Comparison of ENCODE assay signal across 1 cellular context in the genomic region with DNA sequence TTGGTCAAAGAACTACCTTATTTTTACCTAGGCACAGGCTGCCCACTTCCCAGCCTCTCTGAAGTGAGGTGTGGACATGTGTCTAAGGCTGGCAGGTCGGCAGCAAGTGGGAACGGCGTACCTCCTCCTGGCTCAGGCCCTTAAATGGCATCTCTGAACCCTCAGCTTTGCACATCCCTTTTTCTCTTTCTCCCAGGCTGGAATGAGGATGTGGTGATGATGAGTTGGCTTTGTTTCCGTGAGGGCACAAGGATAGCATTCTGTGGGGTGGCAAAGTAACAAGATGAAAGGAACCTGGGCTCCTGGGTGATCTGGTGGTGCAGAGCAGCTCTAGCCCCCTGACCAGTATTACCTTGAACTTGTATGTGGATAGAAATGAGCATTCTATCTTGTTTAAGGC.
TF ChIP-seq lines count a peak whose summit lies in the region.

No MANE protein-coding gene starts in this region.

TF ChIP-seq in HCT116, 20 proteins besides CTCF, POLR2A, EP300 and RAD21:
- TF ChIP-seq ATF3 (IDR thresholded peaks at IDR 0.05) (no peak), JUND (IDR thresholded peaks at IDR 0.05) (no peak), SIN3A (IDR thresholded peaks at IDR 0.05; ENCODE audit: low read depth) (no peak), EZH2 (IDR thresholded peaks at IDR 0.05) (no peak), POLR2AphosphoS5 (IDR thresholded peaks at IDR 0.05; ENCODE audit: low read depth, low read length) (no peak)
